In the genomic region with DNA sequence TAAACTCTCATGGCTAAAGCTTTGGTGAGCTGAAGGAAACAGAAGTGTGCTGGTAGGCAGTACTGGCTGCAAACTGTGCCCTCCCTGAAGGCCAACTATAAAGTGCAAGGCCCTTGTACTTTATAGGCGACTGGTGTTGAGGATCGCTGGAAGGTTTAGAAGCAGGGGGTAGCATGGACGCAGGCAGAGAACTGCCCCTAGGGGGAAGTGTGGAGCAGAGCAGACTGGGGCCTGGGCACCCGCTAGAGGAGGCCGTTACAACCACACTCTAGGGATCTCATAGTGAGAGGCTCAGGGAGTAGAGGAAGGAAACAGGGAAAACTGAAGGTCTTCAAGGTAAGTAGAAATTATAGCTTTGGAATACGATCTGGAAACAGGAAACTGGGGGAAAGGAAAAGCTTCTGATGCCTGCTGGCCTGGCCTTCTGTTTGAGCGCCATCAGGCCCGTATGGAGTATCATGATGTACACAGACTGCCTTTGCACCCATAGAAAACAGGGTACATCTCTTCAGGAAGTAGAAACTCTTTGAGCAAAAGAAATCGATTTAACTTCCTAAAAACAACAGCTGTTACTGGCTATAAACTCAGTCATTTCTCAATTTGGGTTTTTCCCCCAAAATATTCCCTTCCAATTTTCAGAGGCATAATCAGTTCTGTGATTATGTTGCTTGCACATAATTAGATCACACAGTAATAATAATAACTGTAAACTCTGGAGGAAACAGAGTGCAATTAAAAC, we compare ENCODE assay signal across 9 cellular contexts. TPM values are rescaled to one million over a fixed set of nuclear protein-coding genes. Genes with fewer than 3 reads are reported as not detected.
A peak's percentile ranks its signal among the peaks of the same experiment; 100 is the strongest.
DNase-seq lines count a peak whose midpoint lies in the region; ATAC-seq and TF ChIP-seq lines count a peak whose summit lies in the region.
"Had no signal": no experiment of that assay in that cellular context is flagged by ENCODE, and none has a peak within 500 bp of the region (broad histone marks: within the 10 kb centered on the region; RNA-seq: fewer than 3 reads in every experiment).

No MANE protein-coding gene starts in this region.

- peak; percentile 76 for TF ChIP-seq CTCF in WERI-Rb-1 (IDR thresholded peaks at IDR 0.05; ENCODE audit: low read depth, low read length)
- peak; percentile 45 for TF ChIP-seq CTCF in choroid plexus epithelial cell (conservative IDR thresholded peaks at IDR 0.05; ENCODE audit: low read depth, low read length)

- POLR2A ChIA-PET in CD8-positive, alpha-beta memory T cell (lab: Charles Lee) = interaction anchor here (0.7 to 3.3 kb wide), 10 partner anchors 17 to 142 kb away, joined by 3 to 68 read pairs (median 5); a partner anchor contains a TSS

- H3K36me3 Mint-ChIP-seq in CD8-positive, alpha-beta memory T cell = peaks cover 0 to 4% (median 0%) of the 10 kb centered on the region in 3 donors

- H3K27me3 Mint-ChIP-seq in CD8-positive, alpha-beta memory T cell = peaks cover 0 to 7% of the 10 kb centered on the region in 2 donors

- H3K27ac ChIP-seq in CD8-positive, alpha-beta memory T cell (ENCODE audit: low read depth, low read length) = peak overlapping the region; percentile 78
- H3K27ac ChIP-seq in WERI-Rb-1 (no peak overlapping the region), mucosa of rectum (ENCODE audit: low read depth in 2 of 2, low read length in 2 of 2) (peak overlapping the region; percentile 52 to 76)

- H3K4me3 Mint-ChIP-seq in CD8-positive, alpha-beta memory T cell = peak overlapping the region; percentile 86 to 90 (median 88)

- H3K4me1 ChIP-seq in CD8-positive, alpha-beta memory T cell (ENCODE audit: insufficient read depth, low read length) = peaks cover 85% of the 10 kb centered on the region
- H3K4me1 ChIP-seq in mucosa of rectum (ENCODE audit: control insufficient read depth in 2 of 2, insufficient read depth in 2 of 2, low read length in 2 of 2) = peaks cover 19 to 40% of the 10 kb centered on the region in 2 donors

- H3K9me3 Mint-ChIP-seq in CD8-positive, alpha-beta memory T cell = no peaks in the 10 kb centered on the region

- no peaks in the 10 kb centered on the region for H3K27me3 ChIP-seq in CD8-positive, alpha-beta memory T cell (ENCODE audit: insufficient read depth, low read length, poor library complexity, severe bottlenecking)
- H3K27me3 ChIP-seq in WERI-Rb-1 (ENCODE audit: insufficient read depth, low read depth, severe bottlenecking) (no peaks in the 10 kb centered on the region), mucosa of rectum (ENCODE audit: control insufficient read depth in 2 of 2, insufficient read depth in 2 of 2, low read length in 2 of 2) (no peaks in the 10 kb centered on the region)

- peaks cover 87 to 96% (median 90%) of the 10 kb centered on the region in 3 donors for H3K4me1 Mint-ChIP-seq in CD8-positive, alpha-beta memory T cell

- DNase-seq in CD8-positive, alpha-beta memory T cell = peak; percentile 52 to 80 (median 69)
- DNase-seq in WERI-Rb-1 (peak; percentile 59), choroid plexus epithelial cell (ENCODE audit: low read depth) (peak; percentile 33), NCI-H2029 treated with DMSO at 0.1 percent for 48 hours (lab: John Stamatoyannopoulos, UW) (no peak), NCI-H345 treated with DMSO at 0.1 percent for 48 hours (lab: John Stamatoyannopoulos, UW; ENCODE audit: unreplicated experiment) (no peak)

- H3K27ac Mint-ChIP-seq in CD8-positive, alpha-beta memory T cell = peak overlapping the region; percentile 94 to 99 (median 98)

- no peaks in the 10 kb centered on the region for H3K36me3 ChIP-seq in CD8-positive, alpha-beta memory T cell (ENCODE audit: insufficient read depth, low read length)
- no peaks in the 10 kb centered on the region for H3K36me3 ChIP-seq in WERI-Rb-1
- no peaks in the 10 kb centered on the region for H3K36me3 ChIP-seq in mucosa of rectum (ENCODE audit: control insufficient read depth in 2 of 2, insufficient read depth in 2 of 2, low read length in 2 of 2)

- H3K9me3 ChIP-seq in CD8-positive, alpha-beta memory T cell (ENCODE audit: low read length) = no peaks in the 10 kb centered on the region
- H3K9me3 ChIP-seq in WERI-Rb-1 (ENCODE audit: severe bottlenecking) = no peaks in the 10 kb centered on the region
- H3K9me3 ChIP-seq in mucosa of rectum (ENCODE audit: control insufficient read depth in 2 of 2, low read length in 2 of 2) = no peaks in the 10 kb centered on the region

- CTCF ChIA-PET in CD8-positive, alpha-beta memory T cell (lab: Charles Lee) = interaction anchor here (0.8 to 7.3 kb wide), 16 partner anchors 9 to 541 kb away, joined by 3 to 224 read pairs (median 4); a partner anchor contains a TSS

- H3K9ac ChIP-seq in mucosa of rectum (ENCODE audit: low read depth in 1 of 2, low read length in 2 of 2) = peak overlapping the region; percentile 10 to 19

- ATAC-seq in GM19455 (IDR thresholded peaks at IDR 0.05; ENCODE audit: unreplicated experiment) (peak; percentile 62), HG03521 (IDR thresholded peaks at IDR 0.05; ENCODE audit: unreplicated experiment) (peak; percentile 60)

- peak overlapping the region; percentile 64 for H3K4me3 ChIP-seq in CD8-positive, alpha-beta memory T cell (ENCODE audit: low read length)
- H3K4me3 ChIP-seq in WERI-Rb-1 (ENCODE audit: low read depth, low read length) = no peak overlapping the region
- no peak overlapping the region for H3K4me3 ChIP-seq in choroid plexus epithelial cell (ENCODE audit: low read depth, low read length)
- peak overlapping the region in 1 of 2 donors; percentile 58 for H3K4me3 ChIP-seq in mucosa of rectum (ENCODE audit: low read length in 2 of 2)

RNA-seq across cellular contexts. Expression of a gene that starts 23.9 kb away (rescaled TPM):
- 1,000 to 10,000 TPM; 3,415 to 3,478 TPM for total RNA-seq in CD8-positive, alpha-beta memory T cell
- 28,788 TPM for polyA plus RNA-seq in CD8-positive, alpha-beta memory T cell

RNA-seq across cellular contexts. Expression of a gene that starts 44.6 kb away (rescaled TPM):
- under 1 TPM in 1 of 2 experiments, not detected in 1; 0.07 TPM for total RNA-seq in CD8-positive, alpha-beta memory T cell
- not detected for polyA plus RNA-seq in CD8-positive, alpha-beta memory T cell
- total RNA-seq: renal cortical epithelial cell had no signal

Comparison
In these comparisons a context has a peak if more than half of its experiments do, and no peak if none do; other contexts are left out.
1. DNase-seq: peak in CD8-positive, alpha-beta memory T cell (5 of 5), WERI-Rb-1 (single experiment) and choroid plexus epithelial cell (single experiment); none in NCI-H2029 treated with DMSO at 0.1 percent for 48 hours (single experiment) and NCI-H345 treated with DMSO at 0.1 percent for 48 hours (single experiment).